ENCODE assay signal across 11 cellular contexts in the genomic region with DNA sequence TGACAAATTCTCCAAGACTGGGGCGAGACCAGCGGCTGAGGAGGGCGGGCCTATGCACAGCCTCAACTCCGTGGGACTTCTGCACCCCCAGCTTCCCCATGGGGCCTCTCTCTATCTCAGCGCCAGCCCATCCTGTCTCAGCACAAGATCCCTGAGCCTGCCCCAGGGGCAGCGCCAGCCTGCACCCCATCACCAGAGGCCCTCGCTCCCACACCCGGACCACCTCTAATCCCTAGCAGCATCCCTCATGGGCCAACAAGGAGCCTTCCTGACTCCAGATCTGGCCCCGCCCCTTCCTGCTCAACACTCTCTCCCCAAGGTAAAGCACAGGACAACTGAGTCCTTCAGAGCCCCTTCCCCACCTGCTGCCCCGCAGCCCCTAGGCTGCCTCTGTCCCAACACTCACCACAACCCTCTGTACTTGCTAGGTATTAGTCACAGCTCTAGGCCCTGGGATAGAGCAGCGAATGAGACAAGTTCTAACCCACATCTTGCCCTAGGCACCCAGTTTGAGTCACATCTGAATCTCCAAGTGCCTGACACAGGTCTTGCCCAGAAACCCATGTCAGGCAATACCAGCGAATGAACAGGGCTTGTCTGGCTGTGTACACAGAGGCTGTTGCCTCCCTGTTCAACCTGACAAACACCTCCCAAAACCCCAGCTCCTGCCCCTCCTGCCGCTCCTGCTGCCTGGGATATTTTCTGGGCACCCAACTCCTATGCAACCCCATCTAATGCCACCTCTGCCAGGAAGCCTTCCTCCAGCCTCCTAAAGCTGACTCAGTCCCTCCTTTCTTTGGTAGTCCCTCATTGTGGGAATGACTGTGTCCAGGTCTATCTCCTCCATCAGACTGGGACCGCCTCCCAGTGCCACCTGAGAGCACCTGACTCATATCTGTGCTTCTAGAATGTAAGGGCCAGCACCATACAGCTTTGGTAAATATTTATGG. TPM values are rescaled to one million over a fixed set of nuclear protein-coding genes. Genes with fewer than 3 reads are reported as not detected.
DNase-seq lines count a peak whose midpoint lies in the region; ATAC-seq and TF ChIP-seq lines count a peak whose summit lies in the region.
"Had no signal": no experiment of that assay in that cellular context is flagged by ENCODE, and none has a peak within 500 bp of the region (broad histone marks: within the 10 kb centered on the region; RNA-seq: fewer than 3 reads in every experiment).

No MANE protein-coding gene starts in this region.

- H3K4me3 Mint-ChIP-seq in immature natural killer cell: no peak overlapping the region
- H3K4me3 Mint-ChIP-seq: CD14-positive monocyte had no signal

- H3K4me1 Mint-ChIP-seq in immature natural killer cell: peaks cover 5 to 6% of the 10 kb centered on the region in 2 donors

- intact Hi-C loops in mammary epithelial cell (cut with micrococcal nuclease): loop anchor here (1.0 kb wide), 1 partner anchor 24 kb away; no protein-coding TSS in a partner anchor
- intact Hi-C loops in left cardiac atrium (cut with DNase I): no loop called here

- DNase-seq in activated T-cell treated with anti-CD3 and anti-CD28 coated beads for 48 hours (ENCODE audit: low read depth) (peak; percentile 40), activated T-cell treated with anti-CD3 and anti-CD28 coated beads for 4 hours (no peak), MG63 (peak; percentile 17), mammary epithelial cell (peak; percentile 99), immature natural killer cell (no peak), left cardiac atrium (no peak)
- peak; percentile 13 to 56 for DNase-seq in stimulated activated CD8-positive, alpha-beta memory T cell treated with anti-CD3 and anti-CD28 coated beads, Interleukin-15, amount 100 ng/mL, for 48 hours (ENCODE audit: low read depth in 2 of 2)
- DNase-seq in stimulated activated naive CD4-positive, alpha-beta T cell treated with Interleukin-2 at 50 U/mL for 16 hours (lab: John Stamatoyannopoulos, UW): no peak
- DNase-seq: dermis blood vessel endothelial cell, SW 1271 had no signal

- peak overlapping the region; percentile 50 for H3K4me2 ChIP-seq in mammary epithelial cell (ENCODE audit: insufficient read depth, low read depth, low read length)

- H2AFZ ChIP-seq in mammary epithelial cell (ENCODE audit: low read depth, low read length): peak overlapping the region; percentile 10

- H3K4me1 ChIP-seq in mammary epithelial cell (ENCODE audit: insufficient read depth, low read length): peaks cover 38% of the 10 kb centered on the region

- dilution Hi-C loops in mammary epithelial cell (cut with HindIII; ENCODE audit: low sequenced_read_pairs): no loop called here

- in situ Hi-C loops in mammary epithelial cell (cut with MboI; ENCODE audit: low sequenced_read_pairs in 2 of 2): no loop called here

- H3K27me3 ChIP-seq in MG63: 0 out of 2 replicates have a peak, but pooled peaks cover 4% of the 10 kb centered on the region
- no peaks in the 10 kb centered on the region for H3K27me3 ChIP-seq in mammary epithelial cell (ENCODE audit: insufficient read depth, low read length)

- no peak for ATAC-seq in left cardiac atrium

- H3K9ac ChIP-seq in mammary epithelial cell (ENCODE audit: insufficient read depth, low read length): peak overlapping the region; percentile 8

- TF ChIP-seq CTCF in mammary epithelial cell (conservative IDR thresholded peaks at IDR 0.05 in 1 of 2, IDR thresholded peaks at IDR 0.05 in 1 of 2; ENCODE audit: extremely low read depth in 1 of 2, insufficient read depth in 1 of 2, low read depth in 1 of 2, low read length in 2 of 2): no peak

- no peaks in the 10 kb centered on the region for H3K9me3 ChIP-seq in MG63
- H3K9me3 ChIP-seq in mammary epithelial cell (replicated peaks; ENCODE audit: insufficient read depth, low read length): no peaks in the 10 kb centered on the region

- BruUV-seq in mammary epithelial cell (replicated peaks; lab: Mats Ljungman, UMichigan): no TSS peak

- no peaks in the 10 kb centered on the region for H3K79me2 ChIP-seq in mammary epithelial cell (ENCODE audit: insufficient read depth, low read length)

- no peaks in the 10 kb centered on the region for H3K36me3 ChIP-seq in MG63
- H3K36me3 ChIP-seq in mammary epithelial cell (ENCODE audit: insufficient read depth, low read length): no peaks in the 10 kb centered on the region

- H4K20me1 ChIP-seq in mammary epithelial cell (ENCODE audit: insufficient read depth, low read length): no peaks in the 10 kb centered on the region

- no peaks in the 10 kb centered on the region for H3K9me3 Mint-ChIP-seq in immature natural killer cell
- H3K9me3 Mint-ChIP-seq: CD14-positive monocyte had no signal

- no peak overlapping the region for H3K27ac Mint-ChIP-seq in immature natural killer cell
- H3K27ac Mint-ChIP-seq: CD14-positive monocyte had no signal

- H3K27me3 Mint-ChIP-seq in immature natural killer cell (ENCODE audit: low read depth in 3 of 3): peaks cover 0 to 2% (median 1%) of the 10 kb centered on the region in 3 donors

- no peaks in the 10 kb centered on the region for H3K36me3 Mint-ChIP-seq in immature natural killer cell
- H3K36me3 Mint-ChIP-seq: CD14-positive monocyte had no signal

- H3K27ac ChIP-seq in mammary epithelial cell (ENCODE audit: insufficient read depth, low read depth, low read length): peak overlapping the region; percentile 69

- H3K4me3 ChIP-seq in MG63 (no peak overlapping the region), mammary epithelial cell (replicated peaks in 1 of 3; ENCODE audit: insufficient read depth in 1 of 3, low read depth in 2 of 3, low read length in 3 of 3) (no peak overlapping the region)

- CTCF ChIA-PET in mammary epithelial cell (lab: Charles Lee; ENCODE audit: low non-redundant PET): interaction anchor here (0.6 to 1.3 kb wide), 2 partner anchors 16 to 279 kb away, joined by 3 to 13 read pairs; no protein-coding TSS in a partner anchor

- WGBS in mammary epithelial cell (ENCODE audit: low coverage, missing lambda C conversion rate): 45% methylated on average over 8 of the region's 14 CpGs

RNA-seq across cellular contexts. Expression of a gene that starts 18.6 kb away (rescaled TPM):
- total RNA-seq in MG63 (2014; rRNA removed; shearing (Covaris generic); ENCODE audit: low replicate concordance): not detected in 2 replicates
- total RNA-seq in mammary epithelial cell: under 1 TPM in 1 of 2 donors, not detected in 1; 0.45 TPM
- 0.08 TPM for polyA plus RNA-seq in mammary epithelial cell
- not detected for polyA minus RNA-seq in mammary epithelial cell
- polyA plus RNA-seq in immature natural killer cell: not detected
- total RNA-seq in left cardiac atrium: 10 to 100 TPM; 12.0 to 12.6 TPM

RNA-seq across cellular contexts. Expression of a gene that starts 24.5 kb away (rescaled TPM):
- 18.8 and 20.4 TPM in 2 replicates for total RNA-seq in MG63 (2014; rRNA removed; shearing (Covaris generic); ENCODE audit: low replicate concordance)
- total RNA-seq in mammary epithelial cell: 10 to 100 TPM; 16.8 to 19.7 TPM
- 16.6 TPM for polyA plus RNA-seq in mammary epithelial cell
- 20.6 TPM for polyA minus RNA-seq in mammary epithelial cell
- polyA plus RNA-seq in immature natural killer cell: 10 to 100 TPM; 12.4 to 29.6 (median 20.3) TPM
- total RNA-seq in left cardiac atrium: 1 to 10 TPM; 8.3 to 9.1 TPM

RNA-seq across cellular contexts. Expression of a gene that starts 57.4 kb away (rescaled TPM):
- not detected in 2 replicates for total RNA-seq in MG63 (2014; rRNA removed; shearing (Covaris generic); ENCODE audit: low replicate concordance)
- total RNA-seq in mammary epithelial cell: under 1 TPM in 1 of 2 donors, not detected in 1; 0.87 TPM
- polyA plus RNA-seq in mammary epithelial cell: 0.08 TPM
- polyA minus RNA-seq in mammary epithelial cell: not detected
- polyA plus RNA-seq in immature natural killer cell: 1 to 10 TPM in 2 of 3 donors, under 1 TPM in 1; 0.29 to 5.9 (median 1.8) TPM
- 100 to 1,000 TPM; 235 to 274 TPM for total RNA-seq in left cardiac atrium

Comparison
In these comparisons a context has a peak if more than half of its experiments do, and no peak if none do; other contexts are left out.
1. DNase-seq: peak in activated T-cell treated with anti-CD3 and anti-CD28 coated beads for 48 hours (single experiment), MG63 (single experiment), mammary epithelial cell (single experiment) and stimulated activated CD8-positive, alpha-beta memory T cell treated with anti-CD3 and anti-CD28 coated beads, Interleukin-15, amount 100 ng/mL, for 48 hours (2 of 2); none in activated T-cell treated with anti-CD3 and anti-CD28 coated beads for 4 hours (single experiment), immature natural killer cell (0 of 3), left cardiac atrium (single experiment) and stimulated activated naive CD4-positive, alpha-beta T cell treated with Interleukin-2 at 50 U/mL for 16 hours (single experiment).
2. RNA of a gene that starts 18.6 kb away (total RNA-seq): 12.0 to 12.6 TPM in left cardiac atrium; 0.45 TPM in mammary epithelial cell and not detected in MG63; every median in the first group is over 4 times any median in the second.
3. RNA of a gene that starts 57.4 kb away (total RNA-seq): 235 to 274 TPM in left cardiac atrium; 0.87 TPM in mammary epithelial cell and not detected in MG63; every median in the first group is over 100 times any median in the second.